In genomic region chr22:23153994-23154393, GRCh38 we compare ENCODE assay signal across 1 cellular context.
TF ChIP-seq lines count a peak whose summit lies in the region.

No MANE protein-coding gene starts in this region.

TF ChIP-seq in H1, 55 proteins besides CTCF, POLR2A, EP300 and RAD21:
- TF ChIP-seq TBP (IDR thresholded peaks at IDR 0.05; ENCODE audit: low read depth, low read length) = no peak
- TF ChIP-seq SIRT6 (IDR thresholded peaks at IDR 0.05; ENCODE audit: low read length) = no peak
- no peak for TF ChIP-seq ATF3 (IDR thresholded peaks at IDR 0.05; ENCODE audit: insufficient read depth, low read depth, low read length)
- no peak for TF ChIP-seq ATF2 (IDR thresholded peaks at IDR 0.05; ENCODE audit: low read length)
- TF ChIP-seq CEBPB (IDR thresholded peaks at IDR 0.05; ENCODE audit: low read depth, low read length) = no peak
- no peak for TF ChIP-seq EZH2 (IDR thresholded peaks at IDR 0.05; ENCODE audit: low read depth, low read length, severe bottlenecking)
- TF ChIP-seq TAF7 (optimal IDR thresholded peaks at IDR 0.05; ENCODE audit: borderline replicate concordance, low read depth, low read length) = no peak
- TF ChIP-seq GABPA (IDR thresholded peaks at IDR 0.05; ENCODE audit: borderline replicate concordance, insufficient read depth, low read length) = no peak
- TF ChIP-seq FOSL1 (IDR thresholded peaks at IDR 0.05; ENCODE audit: insufficient read depth, low read depth, low read length) = no peak
- no peak for TF ChIP-seq RFX5 (IDR thresholded peaks at IDR 0.05; ENCODE audit: borderline replicate concordance, low read depth, low read length)
- TF ChIP-seq HDAC6 (IDR thresholded peaks at IDR 0.05; ENCODE audit: low read depth, low read length) = no peak
